13 cellular contexts compared by ENCODE assay signal in the genomic region with DNA sequence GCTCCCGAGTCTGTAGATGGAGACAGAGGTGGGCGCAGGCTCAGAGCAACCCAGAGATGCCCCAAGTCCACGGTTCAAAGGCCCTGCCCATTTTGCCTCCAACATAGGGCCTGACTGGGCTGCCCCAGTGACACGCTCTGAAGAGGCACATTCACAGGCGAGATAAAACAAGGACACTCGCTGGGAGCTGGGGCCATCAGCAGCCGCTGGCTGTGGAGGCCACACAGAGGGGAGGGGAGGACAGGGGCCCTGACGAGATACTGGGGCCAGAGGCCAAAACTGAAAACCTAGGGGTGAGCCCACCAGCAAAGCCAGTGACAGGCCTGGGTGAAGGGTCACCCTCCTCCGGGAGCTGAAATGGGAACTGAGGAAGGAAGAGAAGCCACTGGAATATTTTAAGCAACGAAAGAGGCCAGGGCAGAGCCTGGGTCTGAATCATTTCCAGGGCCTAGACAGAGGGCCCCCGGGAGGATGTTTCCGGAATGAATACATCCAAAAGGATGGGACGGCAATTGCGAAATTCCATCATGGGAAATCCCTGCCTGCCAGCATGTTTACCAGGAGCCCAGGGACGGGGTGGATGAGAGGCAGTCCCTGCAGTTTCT. TPM values are rescaled to one million over a fixed set of nuclear protein-coding genes. Genes with fewer than 3 reads are reported as not detected.
DNase-seq lines count a peak whose midpoint lies in the region; ATAC-seq and TF ChIP-seq lines count a peak whose summit lies in the region.
"Had no signal": no experiment of that assay in that cellular context is flagged by ENCODE, and none has a peak within 500 bp of the region (broad histone marks: within the 10 kb centered on the region; RNA-seq: fewer than 3 reads in every experiment).

No MANE protein-coding gene starts in this region.

- H3K36me3 ChIP-seq in mesendoderm (ENCODE audit: control insufficient read depth, insufficient read depth, low read length) (no peaks in the 10 kb centered on the region), uterus (no peaks in the 10 kb centered on the region)
- H3K36me3 ChIP-seq: ascending aorta, HAP-1 had no signal

- no peaks in the 10 kb centered on the region for H3K36me3 Mint-ChIP-seq in T-helper 2 cell treated with Interferon-gamma antibody and Interleukin-4, amounts not matched to agents 5 μg/mL and 100 μg/mL, for 36 hours (ENCODE audit: low read depth)

- no peaks in the 10 kb centered on the region for H3K27me3 ChIP-seq in mesendoderm (ENCODE audit: insufficient read depth, low read length, poor library complexity)
- no peaks in the 10 kb centered on the region for H3K27me3 ChIP-seq in uterus
- H3K27me3 ChIP-seq: ascending aorta had no signal

- TF ChIP-seq CTCF in uterus (IDR thresholded peaks at IDR 0.05): no peak

- intact Hi-C loops in uterus (cut with DNase I; ENCODE audit: low total_unique reads): no loop called here

- H3K27me3 Mint-ChIP-seq in T-helper 2 cell treated with Interferon-gamma antibody and Interleukin-4, amounts not matched to agents 5 μg/mL and 100 μg/mL, for 36 hours (ENCODE audit: low read depth): no peaks in the 10 kb centered on the region

- no peak overlapping the region for H2AK5ac ChIP-seq in mesendoderm (ENCODE audit: low read length)

- no peak for TF ChIP-seq POLR2A in uterus (IDR thresholded peaks at IDR 0.05)

- H3K79me1 ChIP-seq in mesendoderm (ENCODE audit: low read length): no peaks in the 10 kb centered on the region

- H3K27ac ChIP-seq in mesendoderm (ENCODE audit: low read depth, low read length) (peak overlapping the region; percentile 23), uterus (peak overlapping the region; percentile 62 to 69)
- H3K27ac ChIP-seq: 22Rv1 had no signal

- H3K9me3 ChIP-seq in uterus: no peaks in the 10 kb centered on the region
- H3K9me3 ChIP-seq: ascending aorta, HAP-1 had no signal

- H3K4me2 ChIP-seq in mesendoderm (ENCODE audit: low read length): no peak overlapping the region

- no peak overlapping the region for H2BK5ac ChIP-seq in mesendoderm (ENCODE audit: low read length)

- H3K23ac ChIP-seq in mesendoderm (ENCODE audit: low read length): no peak overlapping the region

- no peak overlapping the region for H3K4me3 Mint-ChIP-seq in T-helper 2 cell treated with Interferon-gamma antibody and Interleukin-4, amounts not matched to agents 5 μg/mL and 100 μg/mL, for 36 hours

- no peaks in the 10 kb centered on the region for H3K9me3 Mint-ChIP-seq in T-helper 2 cell treated with Interferon-gamma antibody and Interleukin-4, amounts not matched to agents 5 μg/mL and 100 μg/mL, for 36 hours

- H3K18ac ChIP-seq in mesendoderm (ENCODE audit: low read length): no peak overlapping the region

- no peak overlapping the region for H3K9ac ChIP-seq in mesendoderm (ENCODE audit: low read length)

- no peak overlapping the region for H2BK120ac ChIP-seq in mesendoderm (ENCODE audit: low read depth, low read length)

- H3K4ac ChIP-seq in mesendoderm (ENCODE audit: low read depth, low read length): no peak overlapping the region

- no peaks in the 10 kb centered on the region for H3K79me2 ChIP-seq in mesendoderm (ENCODE audit: control insufficient read depth, insufficient read depth, low read length)

- H3K4me1 ChIP-seq in mesendoderm (ENCODE audit: control insufficient read depth, low read depth, low read length) (peaks cover 2% of the 10 kb centered on the region), uterus (peaks cover 0 to 4% of the 10 kb centered on the region in 2 donors)
- H3K4me1 ChIP-seq: ascending aorta, HAP-1 had no signal

- no peak overlapping the region for H3K56ac ChIP-seq in mesendoderm (ENCODE audit: low read length)

- no peak overlapping the region for H3K27ac Mint-ChIP-seq in T-helper 2 cell treated with Interferon-gamma antibody and Interleukin-4, amounts not matched to agents 5 μg/mL and 100 μg/mL, for 36 hours

- H3K4me3 ChIP-seq in mesendoderm (ENCODE audit: low read length) (no peak overlapping the region), uterus (no peak overlapping the region)
- H3K4me3 ChIP-seq: ascending aorta, HAP-1 had no signal

- no peak overlapping the region for H2BK15ac ChIP-seq in mesendoderm (replicated peaks; ENCODE audit: low read depth)

- no peak overlapping the region for H4K5ac ChIP-seq in mesendoderm (ENCODE audit: low read length)

- H4K8ac ChIP-seq in mesendoderm (ENCODE audit: low read depth, low read length): no peak overlapping the region

- H3K4me1 Mint-ChIP-seq in T-helper 2 cell treated with Interferon-gamma antibody and Interleukin-4, amounts not matched to agents 5 μg/mL and 100 μg/mL, for 36 hours (ENCODE audit: low read depth): no peaks in the 10 kb centered on the region

- peak; percentile 60 for DNase-seq in activated effector memory CD4-positive, alpha-beta T cell treated with anti-CD3 and anti-CD28 coated beads, Interleukin-2, amount 50 U/mL, for 16 hours
- no peak for DNase-seq in activated effector memory CD4-positive, alpha-beta T cell treated with Interleukin-2 at 50 U/mL for 16 hours
- peak; percentile 49 for DNase-seq in epidermal melanocyte (ENCODE audit: insufficient read length, low spot score)
- no peak for DNase-seq in mesendoderm
- DNase-seq in uterus: peak; percentile 79 to 87
- DNase-seq in T-helper 2 cell treated with Interferon-gamma antibody and Interleukin-4, amounts not matched to agents 5 μg/mL and 100 μg/mL, for 36 hours (ENCODE audit: low spot score): no peak
- DNase-seq in HT-29 (ENCODE audit: low spot score): no peak
- DNase-seq: activated CD4-positive, CD25-positive, alpha-beta regulatory T cell treated with anti-CD3 and anti-CD28 coated beads, Interleukin-2, amount 50 U/mL, for 72 hours; NK-92 treated with Interleukin-12 subunit alpha and Interleukin-12 subunit beta, amount 100 ng/mL, for 24 hours had no signal

- no CpG with 5 or more reads among the region's 15 CpGs for WGBS in mesendoderm (ENCODE audit: extremely low coverage, insufficient coverage, low lambda C conversion rate)

- no peak for ATAC-seq in HG03432 (IDR thresholded peaks at IDR 0.05; ENCODE audit: unreplicated experiment)

RNA-seq across cellular contexts. Expression of a gene that starts 28.8 kb away (rescaled TPM):
- 4.5 TPM for polyA plus RNA-seq in mesendoderm (2013, experiment 1 of 2)
- 4.4 TPM for polyA plus RNA-seq in mesendoderm (2013, experiment 2 of 2)
- 10 to 100 TPM in 2 of 4 donors, 1 to 10 TPM in 2; 4.9 to 32.0 (median 16.0) TPM for total RNA-seq in uterus
- 0.18 and 0.92 TPM in 2 replicates for total RNA-seq in HT-29 (2014; rRNA removed; shearing (Covaris generic))

Comparison
In these comparisons a context has a peak if more than half of its experiments do, and no peak if none do; other contexts are left out.
1. DNase-seq: peak in activated effector memory CD4-positive, alpha-beta T cell treated with anti-CD3 and anti-CD28 coated beads, Interleukin-2, amount 50 U/mL, for 16 hours (single experiment), epidermal melanocyte (single experiment) and uterus (2 of 2); none in activated effector memory CD4-positive, alpha-beta T cell treated with Interleukin-2 at 50 U/mL for 16 hours (single experiment), mesendoderm (single experiment), T-helper 2 cell treated with Interferon-gamma antibody and Interleukin-4, amounts not matched to agents 5 μg/mL and 100 μg/mL, for 36 hours (single experiment) and HT-29 (single experiment).